31 cellular contexts compared by ENCODE assay signal in genomic region chr4:99210789-99211188, GRCh38. TPM values are rescaled to one million over a fixed set of nuclear protein-coding genes. Genes with fewer than 3 reads are reported as not detected.
"Had no signal": no experiment of that assay in that cellular context is flagged by ENCODE, and none has a peak within 500 bp of the region (broad histone marks: within the 10 kb centered on the region; RNA-seq: fewer than 3 reads in every experiment).

No MANE protein-coding gene starts in this region.

- H3K4me1 ChIP-seq: colonic mucosa, gastrocnemius medialis, heart right ventricle, left ventricle myocardium inferior, lower lobe of right lung had no signal

- H3K27ac ChIP-seq: colonic mucosa, epithelial cell of prostate, esophagus squamous epithelium, gastrocnemius medialis, heart right ventricle, left ventricle myocardium inferior, lower lobe of right lung had no signal

- FAIRE-seq: endometrium, islet of Langerhans, keratinocyte had no signal

- H3K27me3 ChIP-seq: colonic mucosa, esophagus squamous epithelium, gastrocnemius medialis, heart right ventricle had no signal

- H3K4me3 ChIP-seq: colonic mucosa, esophagus squamous epithelium, gastrocnemius medialis, heart right ventricle, left ventricle myocardium inferior, lower lobe of right lung, mucosa of descending colon had no signal

- H3K9me3 ChIP-seq: colonic mucosa, esophagus squamous epithelium, gastrocnemius medialis, heart right ventricle, left ventricle myocardium inferior, lower lobe of right lung, mucosa of descending colon had no signal

- ATAC-seq: effector memory CD8-positive, alpha-beta T cell; esophagus mucosa; gastrocnemius medialis; heart right ventricle; left cardiac atrium; lower lobe of right lung; mucosa of descending colon had no signal

- H3K36me3 ChIP-seq: colonic mucosa, esophagus squamous epithelium, gastrocnemius medialis, heart right ventricle, left ventricle myocardium inferior, lower lobe of right lung had no signal

- DNase-seq: colonic mucosa; cortex of kidney; effector CD8-positive, alpha-beta T cell; effector memory CD8-positive, alpha-beta T cell; endodermal cell; erythroblast; esophagus squamous epithelium; foreskin fibroblast; foreskin melanocyte; gastrocnemius medialis; glutamatergic neuron; head of caudate nucleus; heart right ventricle; hippocampal formation; left cardiac atrium; left ventricle myocardium inferior; lower lobe of right lung; mesenchymal stem cell; mucosa of descending colon had no signal

RNA-seq across cellular contexts. Expression of gene ADH6, which starts 8.3 kb away (rescaled TPM):
- total RNA-seq: dermis microvascular lymphatic vessel endothelial cell, endodermal cell, esophagus mucosa, esophagus squamous epithelium, glomerular endothelial cell, kidney epithelial cell, left cardiac atrium, left ventricle myocardium inferior, lung microvascular endothelial cell, mesenteric fat pad, mesothelial cell of epicardium, myocyte had no signal
- polyA plus RNA-seq: heart right ventricle, keratinocyte had no signal
